1 cellular context compared by ENCODE assay signal in the genomic region with DNA sequence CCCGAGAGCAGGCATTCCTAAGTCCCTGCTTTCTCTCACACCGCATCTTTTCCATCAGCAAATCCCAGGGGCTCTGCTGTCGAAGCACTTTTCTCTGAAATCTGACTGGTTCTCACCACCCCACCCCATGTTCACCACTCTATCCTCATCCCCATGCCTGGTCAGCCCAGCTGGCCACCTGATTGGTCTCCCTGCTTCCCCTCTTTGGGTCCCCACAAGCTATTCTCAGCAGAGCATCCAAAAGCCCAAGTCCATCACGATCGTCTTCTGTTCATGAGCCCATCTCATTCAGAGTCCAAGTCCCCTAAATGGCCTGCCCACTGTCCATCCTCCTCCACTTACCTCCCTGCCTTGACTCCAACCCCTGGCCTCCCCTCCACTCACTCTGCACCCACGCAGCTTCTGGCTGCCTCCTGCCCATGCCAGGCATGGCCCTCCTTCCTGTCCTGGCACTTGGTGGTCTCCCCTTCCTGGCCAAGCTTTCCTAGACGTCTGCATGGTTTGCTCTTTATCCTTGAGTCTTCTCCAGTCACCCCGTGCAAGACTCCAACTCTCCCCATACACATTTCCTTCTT.
TF ChIP-seq lines count a peak whose summit lies in the region.

No MANE protein-coding gene starts in this region.

TF ChIP-seq in IMR-90, 13 proteins besides CTCF, POLR2A, EP300 and RAD21 (continued from another document):
- TF ChIP-seq BHLHE40 (IDR thresholded peaks at IDR 0.05; ENCODE audit: low read depth, low read length), result no peak
- no peak for TF ChIP-seq MXI1 (IDR thresholded peaks at IDR 0.05; ENCODE audit: borderline replicate concordance, low read depth, low read length)
- TF ChIP-seq NFE2L2 (IDR thresholded peaks at IDR 0.05; ENCODE audit: low read depth, low read length), result no peak
- TF ChIP-seq, protein P1, sequence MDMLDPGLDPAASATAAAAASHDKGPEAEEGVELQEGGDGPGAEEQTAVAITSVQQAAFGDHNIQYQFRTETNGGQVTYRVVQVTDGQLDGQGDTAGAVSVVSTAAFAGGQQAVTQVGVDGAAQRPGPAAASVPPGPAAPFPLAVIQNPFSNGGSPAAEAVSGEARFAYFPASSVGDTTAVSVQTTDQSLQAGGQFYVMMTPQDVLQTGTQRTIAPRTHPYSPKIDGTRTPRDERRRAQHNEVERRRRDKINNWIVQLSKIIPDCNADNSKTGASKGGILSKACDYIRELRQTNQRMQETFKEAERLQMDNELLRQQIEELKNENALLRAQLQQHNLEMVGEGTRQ (IDR thresholded peaks at IDR 0.05; ENCODE audit: low read depth, low read length), result no peak
